ENCODE assay signal across 8 cellular contexts in the genomic region with DNA sequence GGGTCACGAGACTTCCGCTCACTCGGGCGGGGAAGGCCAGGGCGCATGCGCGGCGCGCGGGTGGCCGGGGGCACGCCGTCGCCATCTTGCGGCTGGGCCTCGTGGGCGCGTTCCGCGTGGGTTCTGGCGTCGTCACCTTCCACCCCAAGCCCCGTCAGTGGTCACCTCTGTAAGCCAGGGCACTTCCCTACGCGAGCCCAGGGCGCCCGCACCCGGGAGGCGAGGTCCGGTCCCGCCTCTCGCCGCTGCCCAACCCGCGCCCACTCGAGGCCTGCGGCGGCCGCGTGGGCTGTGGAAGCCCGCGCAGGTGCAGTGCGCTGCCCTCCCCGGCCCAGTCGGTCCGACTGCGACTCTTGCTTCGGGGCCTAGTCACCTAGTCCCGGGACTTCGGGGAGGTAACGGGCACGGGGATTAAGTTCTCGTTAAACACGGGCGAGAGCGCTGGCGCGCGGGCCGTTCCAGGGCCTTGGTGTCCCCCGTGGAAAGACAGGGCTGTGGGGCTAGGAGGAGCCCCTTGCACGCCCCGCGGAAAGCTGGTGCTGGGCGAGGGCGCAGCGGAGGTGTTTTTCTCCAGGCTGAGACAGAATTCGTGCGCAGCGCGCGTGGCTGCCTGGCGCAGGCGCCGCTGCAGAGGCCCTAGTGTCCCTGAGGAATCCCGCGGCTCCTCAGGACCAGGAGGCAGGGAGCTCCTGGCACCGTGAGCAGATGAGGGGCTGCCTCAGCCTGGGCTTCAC. TPM values are rescaled to one million over a fixed set of nuclear protein-coding genes. Genes with fewer than 3 reads are reported as not detected.
DNase-seq lines count a peak whose midpoint lies in the region; ATAC-seq and TF ChIP-seq lines count a peak whose summit lies in the region.

No MANE protein-coding gene starts in this region.

- peak overlapping the region; percentile 86 for H3K27ac ChIP-seq in MM.1S (ENCODE audit: low read length)
- peak overlapping the region; percentile 94 to 99 (median 98) for H3K27ac ChIP-seq in heart right ventricle
- H3K27ac ChIP-seq in upper lobe of right lung: peak overlapping the region; percentile 99

- H3K4me2 ChIP-seq in MM.1S (ENCODE audit: low read depth, low read length): peak overlapping the region; percentile 96

- H3K9me3 ChIP-seq in MM.1S (replicated peaks; ENCODE audit: insufficient read depth, low read length): no peaks in the 10 kb centered on the region
- H3K9me3 ChIP-seq in adipocyte (ENCODE audit: control insufficient read depth, low read length): no peaks in the 10 kb centered on the region
- H3K9me3 ChIP-seq in heart right ventricle: no peaks in the 10 kb centered on the region
- H3K9me3 ChIP-seq in upper lobe of right lung: no peaks in the 10 kb centered on the region

- peaks cover 13% of the 10 kb centered on the region for H3K36me3 ChIP-seq in MM.1S (replicated peaks; ENCODE audit: insufficient read depth, low read length)
- H3K36me3 ChIP-seq in adipocyte (ENCODE audit: control insufficient read depth, insufficient read depth, low read length, severe bottlenecking): peaks cover 21% of the 10 kb centered on the region
- H3K36me3 ChIP-seq in heart right ventricle: peaks cover 0 to 34% (median 20%) of the 10 kb centered on the region in 9 donors
- peaks cover 19% of the 10 kb centered on the region for H3K36me3 ChIP-seq in upper lobe of right lung

- peaks cover 45% of the 10 kb centered on the region for H3K79me2 ChIP-seq in MM.1S (ENCODE audit: low read length)

- peak; percentile 17; the same call in 1 of the 2 replicates for TF ChIP-seq CTCF in MM.1S (IDR thresholded peaks at IDR 0.05; ENCODE audit: low read length)
- peak in 8 of 9 donors; percentile 20 to 70 (median 46) for TF ChIP-seq CTCF in heart right ventricle (IDR thresholded peaks at IDR 0.05)
- peak; percentile 30 for TF ChIP-seq CTCF in upper lobe of right lung (IDR thresholded peaks at IDR 0.05)

- H3F3A ChIP-seq in MM.1S (ENCODE audit: insufficient read depth, low read length): peaks cover 45% of the 10 kb centered on the region

- peak overlapping the region; percentile 100 for H3K9ac ChIP-seq in MM.1S (ENCODE audit: low read length)
- H3K9ac ChIP-seq in adipocyte (ENCODE audit: low read length): peak overlapping the region; percentile 97

- H3K4me1 ChIP-seq in MM.1S (ENCODE audit: low read length): peaks cover 6% of the 10 kb centered on the region; the same call in 1 of the 2 replicates
- H3K4me1 ChIP-seq in adipocyte (ENCODE audit: control insufficient read depth, insufficient read depth, low read length): peaks cover 24% of the 10 kb centered on the region
- H3K4me1 ChIP-seq in heart right ventricle: peaks cover 22 to 60% (median 49%) of the 10 kb centered on the region in 9 donors
- peaks cover 39% of the 10 kb centered on the region for H3K4me1 ChIP-seq in upper lobe of right lung

- no peaks in the 10 kb centered on the region; the same call in 1 of the 2 replicates for H4K20me1 ChIP-seq in MM.1S (ENCODE audit: insufficient read depth, low read length)

- intact Hi-C loops in heart right ventricle (cut with DNase I): loop anchor here in 1 of 10 donors (5.0 kb wide), 1 partner anchor 39 kb away; a partner anchor contains a TSS
- intact Hi-C loops in posterior vena cava (cut with DNase I): no loop called here
- intact Hi-C loops in upper lobe of right lung (cut with DNase I): no loop called here

- ATAC-seq in GM21737 (IDR thresholded peaks at IDR 0.05; ENCODE audit: unreplicated experiment) (peak; percentile 48), heart right ventricle (peak; percentile 30 to 55 (median 43)), upper lobe of right lung (peak; percentile 77)

- peak overlapping the region; percentile 95 for H3K4me3 ChIP-seq in MM.1S (ENCODE audit: low read length)
- H3K4me3 ChIP-seq in adipocyte (ENCODE audit: low read length): peak overlapping the region; percentile 91
- peak overlapping the region; percentile 62 to 99 (median 90) for H3K4me3 ChIP-seq in heart right ventricle
- peak overlapping the region; percentile 94 for H3K4me3 ChIP-seq in upper lobe of right lung

- no peaks in the 10 kb centered on the region for H3K27me3 ChIP-seq in MM.1S (replicated peaks; ENCODE audit: insufficient read depth, low read length)
- no peaks in the 10 kb centered on the region for H3K27me3 ChIP-seq in adipocyte (replicated peaks; ENCODE audit: control insufficient read depth, insufficient read depth, low read length)
- no peaks in the 10 kb centered on the region for H3K27me3 ChIP-seq in heart right ventricle
- no peaks in the 10 kb centered on the region for H3K27me3 ChIP-seq in upper lobe of right lung

- H3K9me2 ChIP-seq in MM.1S (replicated peaks; ENCODE audit: insufficient read depth, low read length): no peaks in the 10 kb centered on the region

- DNase-seq in DMS53 (lab: John Stamatoyannopoulos, UW) (peak; percentile 78), MM.1S (peak; percentile 93), SW480 (ENCODE audit: low spot score) (peak; percentile 84), adipocyte (ENCODE audit: low read depth) (peak; percentile 96), heart right ventricle (peak; percentile 94 to 97), posterior vena cava (ENCODE audit: low spot score) (peak; percentile 99), upper lobe of right lung (peak; percentile 97)

- WGBS in heart right ventricle, 2 donors: 0 to 1% methylated on average over 71 to 78 of the region's 78 CpGs

- H2AFZ ChIP-seq in MM.1S (ENCODE audit: low read length): peak overlapping the region; percentile 80

RNA-seq across cellular contexts. Expression of a gene that starts 0.4 kb away (rescaled TPM):
- 100 to 1,000 TPM in 7 of 10 donors, 10 to 100 TPM in 3; 89.9 to 263 (median 110) TPM for total RNA-seq in heart right ventricle
- polyA plus RNA-seq in heart right ventricle: 100 to 1,000 TPM in 1 of 2 donors, 10 to 100 TPM in 1; 97.2 to 251 TPM
- total RNA-seq in posterior vena cava: 100 to 1,000 TPM; 375 to 421 TPM
- 386 TPM for total RNA-seq in upper lobe of right lung

RNA-seq across cellular contexts. Expression of a gene that starts 11.2 kb away (rescaled TPM):
- total RNA-seq in heart right ventricle (100 to 1,000 TPM; 244 to 801 (median 332) TPM), posterior vena cava (100 to 1,000 TPM; 339 to 482 TPM), upper lobe of right lung (462 TPM)
- 100 to 1,000 TPM; 284 to 536 TPM for polyA plus RNA-seq in heart right ventricle

RNA-seq across cellular contexts. Expression of a gene that starts 19.8 kb away (rescaled TPM):
- total RNA-seq in heart right ventricle: 10 to 100 TPM; 28.1 to 47.2 (median 32.2) TPM
- polyA plus RNA-seq in heart right ventricle: 10 to 100 TPM in 1 of 2 donors, 1 to 10 TPM in 1; 3.6 to 45.4 TPM
- total RNA-seq in posterior vena cava: 10 to 100 TPM; 34.3 to 36.3 TPM
- total RNA-seq in upper lobe of right lung: 39.4 TPM

RNA-seq across cellular contexts. Expression of a gene that starts 20.0 kb away (rescaled TPM):
- total RNA-seq in heart right ventricle (100 to 1,000 TPM; 124 to 189 (median 142) TPM), posterior vena cava (10 to 100 TPM; 73.3 to 84.8 TPM), upper lobe of right lung (91.0 TPM)
- 100 to 1,000 TPM; 205 to 405 TPM for polyA plus RNA-seq in heart right ventricle

RNA-seq across cellular contexts. Expression of a gene that starts 30.5 kb away (rescaled TPM):
- total RNA-seq in heart right ventricle: under 1 TPM; 0.13 to 0.83 (median 0.32) TPM
- under 1 TPM; 0.49 to 0.73 TPM for polyA plus RNA-seq in heart right ventricle
- under 1 TPM; 0.29 to 0.46 TPM for total RNA-seq in posterior vena cava
- 0.55 TPM for total RNA-seq in upper lobe of right lung

Comparison
In these comparisons a context has a peak if more than half of its experiments do, and no peak if none do; other contexts are left out.
1. Peak in every context shown above with its lines: DNase-seq, ATAC-seq, H3K4me3 ChIP-seq and H3K27ac ChIP-seq.